In genomic region chr6:34836451-34836850, GRCh38 we compare ENCODE assay signal across 19 cellular contexts.
DNase-seq lines count a peak whose midpoint lies in the region; ATAC-seq, FAIRE-seq and TF ChIP-seq lines count a peak whose summit lies in the region.
"Had no signal": no experiment of that assay in that cellular context is flagged by ENCODE, and none has a peak within 500 bp of the region (broad histone marks: within the 10 kb centered on the region; RNA-seq: fewer than 3 reads in every experiment).

No MANE protein-coding gene starts in this region.

- peaks cover 21 to 23% of the 10 kb centered on the region in 2 experiments for H3K4me1 ChIP-seq in neutrophil (ENCODE audit: control insufficient read depth in 1 of 2, insufficient read depth in 1 of 2, low read depth in 1 of 2, low read length in 1 of 2)

- CTCF ChIA-PET in activated naive CD4-positive, alpha-beta T cell treated with anti-CD3 and anti-CD28 coated beads, Interleukin-2, amount 10 ng/mL, durations not matched to agents 7 days and 5 days (lab: Charles Lee), result interaction anchor here (0.9 kb wide), 1 partner anchor 404 kb away, joined by 3 read pairs; no protein-coding TSS in a partner anchor

- no peak for FAIRE-seq in RCC 7860 (lab: Jason Lieb, UNC)
- FAIRE-seq: GM12891 had no signal

- H3K4me3 ChIP-seq in HL-60 (replicated peaks; ENCODE audit: insufficient read depth, low read length) (no peak overlapping the region), neutrophil (ENCODE audit: low read depth in 1 of 2, low read length in 1 of 2) (no peak overlapping the region)
- H3K4me3 ChIP-seq: GM23338 had no signal

- no peaks in the 10 kb centered on the region for H3K9me3 ChIP-seq in neutrophil

- no peak for TF ChIP-seq CTCF in AG09319 (IDR thresholded peaks at IDR 0.05; ENCODE audit: low read depth, low read length)
- TF ChIP-seq CTCF in HL-60 (IDR thresholded peaks at IDR 0.05; ENCODE audit: insufficient read depth, low read length), result no peak
- no peak for TF ChIP-seq CTCF in neutrophil (IDR thresholded peaks at IDR 0.05)

- no peak overlapping the region for H3K4me3 Mint-ChIP-seq in dendritic cell treated with granulocyte-macrophage colony-stimulating factor and Interleukin-4, amounts not matched to agents 40 ng/mL and 50 ng/mL, for 4 days
- no peak overlapping the region for H3K4me3 Mint-ChIP-seq in activated naive CD4-positive, alpha-beta T cell treated with anti-CD3 and anti-CD28 coated beads, Interleukin-2, amount 10 ng/mL, durations not matched to agents 7 days and 5 days
- H3K4me3 Mint-ChIP-seq: GM23338 had no signal

- peaks cover 23% of the 10 kb centered on the region for H3K4me1 Mint-ChIP-seq in dendritic cell treated with granulocyte-macrophage colony-stimulating factor and Interleukin-4, amounts not matched to agents 40 ng/mL and 50 ng/mL, for 4 days (ENCODE audit: low read depth)
- peaks cover 6% of the 10 kb centered on the region for H3K4me1 Mint-ChIP-seq in activated naive CD4-positive, alpha-beta T cell treated with anti-CD3 and anti-CD28 coated beads, Interleukin-2, amount 10 ng/mL, durations not matched to agents 7 days and 5 days

- peaks cover 85% of the 10 kb centered on the region for H3K36me3 Mint-ChIP-seq in dendritic cell treated with granulocyte-macrophage colony-stimulating factor and Interleukin-4, amounts not matched to agents 40 ng/mL and 50 ng/mL, for 4 days (ENCODE audit: low read depth)
- peaks cover 31% of the 10 kb centered on the region for H3K36me3 Mint-ChIP-seq in activated naive CD4-positive, alpha-beta T cell treated with anti-CD3 and anti-CD28 coated beads, Interleukin-2, amount 10 ng/mL, durations not matched to agents 7 days and 5 days

- DNase-seq in AG09319 (ENCODE audit: extremely low read depth, low read depth) (peak; percentile 4), HL-60 (ENCODE audit: low read depth in 1 of 2, low spot score in 1 of 2) (no peak), RCC 7860 (ENCODE audit: low spot score) (no peak), C1 segment of cervical spinal cord (lab: John Stamatoyannopoulos, UW) (no peak)
- DNase-seq in activated naive CD4-positive, alpha-beta T cell treated with anti-CD3 and anti-CD28 coated beads, Interleukin-2, amount 10 ng/mL, durations not matched to agents 7 days and 5 days, result no peak
- DNase-seq: DMS 273 treated with DMSO at 0.1 percent for 48 hours, MM.1S, NCI-H1092 treated with DMSO at 0.1 percent for 48 hours, NCI-H2081 treated with DMSO at 0.1 percent for 48 hours, NCI-H2227 treated with DMSO at 0.1 percent for 48 hours, NCI-H524 treated with DMSO at 0.1 percent for 48 hours, Right ventricle myocardium superior had no signal

- peak overlapping the region; percentile 52 for H3K27ac Mint-ChIP-seq in dendritic cell treated with granulocyte-macrophage colony-stimulating factor and Interleukin-4, amounts not matched to agents 40 ng/mL and 50 ng/mL, for 4 days
- H3K27ac Mint-ChIP-seq in activated naive CD4-positive, alpha-beta T cell treated with anti-CD3 and anti-CD28 coated beads, Interleukin-2, amount 10 ng/mL, durations not matched to agents 7 days and 5 days, result no peak overlapping the region
- H3K27ac Mint-ChIP-seq: GM23338 had no signal

- H3K27ac ChIP-seq in HL-60 (replicated peaks) (peak overlapping the region; percentile 72), neutrophil (peak overlapping the region; percentile 79)
- H3K27ac ChIP-seq: C4-2B had no signal

- no peak for ATAC-seq in HG02938 (IDR thresholded peaks at IDR 0.05; ENCODE audit: unreplicated experiment)
- ATAC-seq: GM23338, Panc1 had no signal

- H3K9me3 Mint-ChIP-seq in dendritic cell treated with granulocyte-macrophage colony-stimulating factor and Interleukin-4, amounts not matched to agents 40 ng/mL and 50 ng/mL, for 4 days, result no peaks in the 10 kb centered on the region
- H3K9me3 Mint-ChIP-seq in activated naive CD4-positive, alpha-beta T cell treated with anti-CD3 and anti-CD28 coated beads, Interleukin-2, amount 10 ng/mL, durations not matched to agents 7 days and 5 days, result no peaks in the 10 kb centered on the region
- H3K9me3 Mint-ChIP-seq: GM23338 had no signal

- intact Hi-C loops in dendritic cell treated with granulocyte-macrophage colony-stimulating factor and Interleukin-4, amounts not matched to agents 40 ng/mL and 50 ng/mL, for 4 days (cut with micrococcal nuclease), result no loop called here

- no peaks in the 10 kb centered on the region for H3K27me3 Mint-ChIP-seq in dendritic cell treated with granulocyte-macrophage colony-stimulating factor and Interleukin-4, amounts not matched to agents 40 ng/mL and 50 ng/mL, for 4 days
- H3K27me3 Mint-ChIP-seq in activated naive CD4-positive, alpha-beta T cell treated with anti-CD3 and anti-CD28 coated beads, Interleukin-2, amount 10 ng/mL, durations not matched to agents 7 days and 5 days, result no peaks in the 10 kb centered on the region

- no peaks in the 10 kb centered on the region for H3K36me3 ChIP-seq in neutrophil

- H3K27me3 ChIP-seq in HL-60 (ENCODE audit: insufficient read depth, poor library complexity, severe bottlenecking) (no peaks in the 10 kb centered on the region), neutrophil (no peaks in the 10 kb centered on the region)
